ENCODE assay signal across 22 cellular contexts in genomic region chr5:154312571-154312970, GRCh38.
DNase-seq lines count a peak whose midpoint lies in the region; ATAC-seq and TF ChIP-seq lines count a peak whose summit lies in the region.
"Had no signal": no experiment of that assay in that cellular context is flagged by ENCODE, and none has a peak within 500 bp of the region (broad histone marks: within the 10 kb centered on the region; RNA-seq: fewer than 3 reads in every experiment).

No MANE protein-coding gene starts in this region.

- peak overlapping the region in 1 of 6 donors; percentile 57 for H3K27ac Mint-ChIP-seq in immature natural killer cell

- no peaks in the 10 kb centered on the region for H3K9me3 ChIP-seq in mucosa of descending colon
- H3K9me3 ChIP-seq: adrenal gland, ovary, stomach, upper lobe of right lung had no signal

- peaks cover 47 to 64% of the 10 kb centered on the region in 2 donors for H3K4me1 Mint-ChIP-seq in immature natural killer cell

- no peaks in the 10 kb centered on the region for H3K36me3 ChIP-seq in mucosa of descending colon (ENCODE audit: low read depth)
- H3K36me3 ChIP-seq: adrenal gland, ovary, stomach, upper lobe of right lung had no signal

- no peak overlapping the region for H3K4me3 ChIP-seq in mucosa of descending colon
- no peak overlapping the region for H3K4me3 ChIP-seq in dorsolateral prefrontal cortex
- H3K4me3 ChIP-seq: adrenal gland, lung, ovary, stomach, upper lobe of right lung had no signal

- ATAC-seq in mucosa of descending colon, result peak; percentile 74
- ATAC-seq: naive thymus-derived CD4-positive, alpha-beta T cell; Panc1; sciatic nerve; upper lobe of right lung had no signal

- TF ChIP-seq CTCF in RWPE1 (conservative IDR thresholded peaks at IDR 0.05; ENCODE audit: low read depth), result no peak
- TF ChIP-seq CTCF in mucosa of descending colon (IDR thresholded peaks at IDR 0.05), result no peak
- TF ChIP-seq CTCF in dorsolateral prefrontal cortex (IDR thresholded peaks at IDR 0.05 in 54 of 56, conservative IDR thresholded peaks at IDR 0.05 in 2 of 56; ENCODE audit: low read depth in 1 of 56, partially characterized antibody in 56 of 56), result no peak

- no peaks in the 10 kb centered on the region for H3K27me3 ChIP-seq in dorsolateral prefrontal cortex
- H3K27me3 ChIP-seq: adrenal gland, ovary, stomach, upper lobe of right lung had no signal

- H3K27me3 Mint-ChIP-seq in immature natural killer cell (ENCODE audit: low read depth in 3 of 3), result peaks cover 0 to 5% (median 2%) of the 10 kb centered on the region in 3 donors
- H3K27me3 Mint-ChIP-seq: naive thymus-derived CD4-positive, alpha-beta T cell had no signal

- DNase-seq in EH (ENCODE audit: low read depth), result peak; percentile 58
- DNase-seq in RWPE1 (ENCODE audit: low spot score), result peak; percentile 30
- DNase-seq in ecto neural progenitor cell (ENCODE audit: low spot score), result peak; percentile 5
- peak in 1 of 3 donors; percentile 21 for DNase-seq in mucosa of descending colon
- no peak for DNase-seq in immature natural killer cell
- DNase-seq in pons (ENCODE audit: low spot score), result no peak
- no peak for DNase-seq in dorsolateral prefrontal cortex
- DNase-seq in NCI-H128 (lab: John Stamatoyannopoulos, UW; ENCODE audit: unreplicated experiment), result no peak
- DNase-seq: activated CD4-positive, alpha-beta T cell treated with anti-CD3 and anti-CD28 coated beads for 48 hours; activated CD8-positive, alpha-beta memory T cell treated with anti-CD3 and anti-CD28 coated beads, Interleukin-2, amount 50 U/mL, for 4 hours; activated effector memory CD4-positive, alpha-beta T cell treated with anti-CD3 and anti-CD28 coated beads, Interleukin-2, amount 50 U/mL, for 16 hours; adrenal gland; COR-L47; naive thymus-derived CD4-positive, alpha-beta T cell; NCI-H1417; ovary; stimulated activated CD4-positive, alpha-beta T cell treated with anti-CD3 and anti-CD28 coated beads, Interleukin-1b, Interleukin-23, amount 100 ng/mL, for 48 hours; stomach; upper lobe of right lung had no signal

- H3K4me1 ChIP-seq in mucosa of descending colon (ENCODE audit: low read depth), result no peaks in the 10 kb centered on the region
- H3K4me1 ChIP-seq: upper lobe of right lung had no signal

- CTCF ChIA-PET in RWPE1 (lab: Yijun Ruan, JAX), result no interaction called here

- H3K27ac ChIP-seq in RWPE1, result peak overlapping the region; percentile 12; the same call in 1 of the 2 replicates
- no peak overlapping the region for H3K27ac ChIP-seq in dorsolateral prefrontal cortex
- H3K27ac ChIP-seq: adrenal gland, ovary, stomach, upper lobe of right lung had no signal

- no peaks in the 10 kb centered on the region for H3K9me3 Mint-ChIP-seq in immature natural killer cell
- H3K9me3 Mint-ChIP-seq: naive thymus-derived CD4-positive, alpha-beta T cell had no signal

- POLR2A ChIA-PET in RWPE1 (lab: Yijun Ruan, JAX; ENCODE audit: low non-redundant PET), result no interaction called here

- peaks cover 4 to 12% (median 7%) of the 10 kb centered on the region in 3 donors for H3K36me3 Mint-ChIP-seq in immature natural killer cell

- H3K4me3 Mint-ChIP-seq in immature natural killer cell, result no peak overlapping the region
- H3K4me3 Mint-ChIP-seq: naive thymus-derived CD4-positive, alpha-beta T cell had no signal

- intact Hi-C loops in mucosa of descending colon (cut with DNase I, micrococcal nuclease) (no loop called here), dorsolateral prefrontal cortex (cut with DNase I) (no loop called here)

Comparison
In these comparisons a context has a peak if more than half of its experiments do, and no peak if none do; other contexts are left out.
1. DNase-seq: peak in EH (single experiment), RWPE1 (single experiment) and ecto neural progenitor cell (single experiment); none in immature natural killer cell (0 of 3), pons (single experiment), dorsolateral prefrontal cortex (0 of 10) and NCI-H128 (single experiment).